Comparison of ENCODE assay signal across 20 cellular contexts in the genomic region with DNA sequence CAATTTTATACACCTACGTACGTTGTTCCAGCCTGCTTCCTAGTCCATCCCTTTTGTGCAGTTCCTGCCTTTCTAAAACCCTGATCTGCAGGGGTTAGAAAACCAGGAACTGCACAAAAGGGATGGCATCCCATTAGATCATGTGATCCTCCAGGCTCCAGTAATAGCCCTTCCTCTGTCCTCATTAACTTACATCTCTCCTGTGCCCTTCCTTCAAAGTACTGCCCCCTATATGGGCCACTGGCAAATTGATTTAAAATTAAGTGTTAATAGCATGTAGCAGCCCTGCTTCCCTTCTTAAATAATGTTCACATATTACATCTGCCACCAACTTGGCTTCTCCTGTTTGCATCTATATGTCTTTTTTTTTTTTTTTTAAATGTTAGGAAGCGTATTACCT.
DNase-seq lines count a peak whose midpoint lies in the region; ATAC-seq and TF ChIP-seq lines count a peak whose summit lies in the region.
"Had no signal": no experiment of that assay in that cellular context is flagged by ENCODE, and none has a peak within 500 bp of the region (broad histone marks: within the 10 kb centered on the region; RNA-seq: fewer than 3 reads in every experiment).

No MANE protein-coding gene starts in this region.

- no peak overlapping the region for H2BK120ac ChIP-seq in mesendoderm (ENCODE audit: low read depth, low read length)

- H3K36me3 ChIP-seq in endodermal cell (ENCODE audit: control insufficient read depth, insufficient read depth, low read length) = no peaks in the 10 kb centered on the region
- H3K36me3 ChIP-seq in mesendoderm (ENCODE audit: control insufficient read depth, insufficient read depth, low read length) = no peaks in the 10 kb centered on the region
- no peaks in the 10 kb centered on the region for H3K36me3 ChIP-seq in ascending aorta
- H3K36me3 ChIP-seq: HAP-1, SJSA1 had no signal

- H4K8ac ChIP-seq in mesendoderm (ENCODE audit: low read depth, low read length) = no peak overlapping the region

- no peaks in the 10 kb centered on the region for H3K4me1 ChIP-seq in endodermal cell (ENCODE audit: control insufficient read depth, insufficient read depth, low read length)
- H3K4me1 ChIP-seq in mesendoderm (ENCODE audit: control insufficient read depth, low read depth, low read length) = no peaks in the 10 kb centered on the region
- H3K4me1 ChIP-seq in right cardiac atrium (ENCODE audit: control insufficient read depth, insufficient read depth, low read length) = no peaks in the 10 kb centered on the region
- H3K4me1 ChIP-seq in ascending aorta = no peaks in the 10 kb centered on the region
- H3K4me1 ChIP-seq: SJSA1 had no signal

- no peak overlapping the region for H2AK5ac ChIP-seq in mesendoderm (ENCODE audit: low read length)

- peak; percentile 60 for TF ChIP-seq CTCF in endodermal cell (conservative IDR thresholded peaks at IDR 0.05)
- TF ChIP-seq CTCF in ascending aorta (IDR thresholded peaks at IDR 0.05) = no peak

- H3K9me3 Mint-ChIP-seq in endodermal cell = no peaks in the 10 kb centered on the region

- no peaks in the 10 kb centered on the region for H3K27me3 ChIP-seq in endodermal cell (ENCODE audit: control insufficient read depth, insufficient read depth, low read length, poor library complexity, severe bottlenecking)
- no peaks in the 10 kb centered on the region for H3K27me3 ChIP-seq in mesendoderm (ENCODE audit: insufficient read depth, low read length, poor library complexity)
- H3K27me3 ChIP-seq in right cardiac atrium (ENCODE audit: control insufficient read depth, insufficient read depth) = no peaks in the 10 kb centered on the region
- no peaks in the 10 kb centered on the region for H3K27me3 ChIP-seq in ascending aorta
- H3K27me3 ChIP-seq: SJSA1 had no signal

- no peak overlapping the region for H3K4me3 ChIP-seq in endodermal cell (ENCODE audit: low read length)
- H3K4me3 ChIP-seq in mesendoderm (ENCODE audit: low read length) = no peak overlapping the region
- no peak overlapping the region for H3K4me3 ChIP-seq in right cardiac atrium (ENCODE audit: low read length)
- H3K4me3 ChIP-seq in ascending aorta = no peak overlapping the region
- H3K4me3 ChIP-seq: HAP-1, K562, SJSA1 had no signal

- DNase-seq in NCI-H524 treated with DMSO at 0.1 percent for 48 hours (lab: John Stamatoyannopoulos, UW) (peak; percentile 16), endodermal cell (no peak), mesendoderm (peak; percentile 17), right cardiac atrium (no peak), ascending aorta (ENCODE audit: low spot score in 2 of 2) (no peak), left cardiac atrium (no peak)
- no peak for DNase-seq in stimulated activated CD4-positive, alpha-beta T cell treated with anti-CD3 and anti-CD28 coated beads, Interleukin-1b, Interleukin-23, amount 100 ng/mL, for 48 hours
- DNase-seq: C1 segment of cervical spinal cord, Kasumi-1, NCI-H1092 treated with DMSO at 0.1 percent for 48 hours, NCI-H1436 treated with DMSO at 0.1 percent for 48 hours, NCI-H187 treated with DMSO at 0.1 percent for 48 hours, NCI-H2171 treated with DMSO at 0.1 percent for 48 hours, NCI-H345, NCI-H510A treated with DMSO at 0.1 percent for 48 hours, Right ventricle myocardium superior, RPMI8226 had no signal

- no peak overlapping the region for H3K18ac ChIP-seq in mesendoderm (ENCODE audit: low read length)

- peaks cover 13% of the 10 kb centered on the region for H3K4me1 Mint-ChIP-seq in endodermal cell

- no peaks in the 10 kb centered on the region for H3K36me3 Mint-ChIP-seq in endodermal cell (ENCODE audit: low read depth)

- no peak overlapping the region for H2BK5ac ChIP-seq in mesendoderm (ENCODE audit: low read length)

- H3K27ac Mint-ChIP-seq in endodermal cell = no peak overlapping the region

- WGBS in endodermal cell (ENCODE audit: insufficient coverage in 1 of 2, insufficient read length in 1 of 2), 2 experiments = 81 to 91% methylated on average over 2 of the region's 3 CpGs
- no CpG with 5 or more reads among the region's 3 CpGs for WGBS in mesendoderm (ENCODE audit: extremely low coverage, insufficient coverage, low lambda C conversion rate)
- 66% methylated on average over 3 of the region's 3 CpGs for WGBS in right cardiac atrium

- H3K23ac ChIP-seq in mesendoderm (ENCODE audit: low read length) = no peak overlapping the region

- H3K56ac ChIP-seq in mesendoderm (ENCODE audit: low read length) = no peak overlapping the region

- H3K79me2 ChIP-seq in mesendoderm (ENCODE audit: control insufficient read depth, insufficient read depth, low read length) = no peaks in the 10 kb centered on the region

- H3K4ac ChIP-seq in mesendoderm (ENCODE audit: low read depth, low read length) = no peak overlapping the region

- ATAC-seq in right cardiac atrium (no peak), left cardiac atrium (no peak)
- ATAC-seq: K562 had no signal

- H3K4me3 Mint-ChIP-seq in endodermal cell = no peak overlapping the region

- no peaks in the 10 kb centered on the region for H3K27me3 Mint-ChIP-seq in endodermal cell (ENCODE audit: insufficient read depth)

- H3K9me3 ChIP-seq in endodermal cell (ENCODE audit: control insufficient read depth, low read length) = no peaks in the 10 kb centered on the region
- H3K9me3 ChIP-seq in right cardiac atrium (ENCODE audit: control insufficient read depth, low read length) = no peaks in the 10 kb centered on the region
- H3K9me3 ChIP-seq in ascending aorta = no peaks in the 10 kb centered on the region
- H3K9me3 ChIP-seq: HAP-1, SJSA1 had no signal

- H3K79me1 ChIP-seq in mesendoderm (ENCODE audit: low read length) = no peaks in the 10 kb centered on the region

- H3K9ac ChIP-seq in endodermal cell (ENCODE audit: extremely low read depth, low read length, poor library complexity, severe bottlenecking) = no peak overlapping the region
- H3K9ac ChIP-seq in mesendoderm (ENCODE audit: low read length) = no peak overlapping the region

- no peak overlapping the region for H3K4me2 ChIP-seq in mesendoderm (ENCODE audit: low read length)

- no peak overlapping the region for H3K27ac ChIP-seq in endodermal cell (ENCODE audit: low read depth, low read length)
- H3K27ac ChIP-seq in mesendoderm (ENCODE audit: low read depth, low read length) = no peak overlapping the region
- H3K27ac ChIP-seq in right cardiac atrium (ENCODE audit: low read length) = no peak overlapping the region
- no peak overlapping the region for H3K27ac ChIP-seq in ascending aorta
- H3K27ac ChIP-seq: SJSA1 had no signal

- no peak overlapping the region for H2BK15ac ChIP-seq in mesendoderm (replicated peaks; ENCODE audit: low read depth)

- intact Hi-C loops in right cardiac atrium (cut with DNase I) = no loop called here
- intact Hi-C loops in ascending aorta (cut with DNase I) = no loop called here
- intact Hi-C loops in left cardiac atrium (cut with DNase I) = no loop called here

- H4K5ac ChIP-seq in mesendoderm (ENCODE audit: low read length) = no peak overlapping the region

Comparison
In these comparisons a context has a peak if more than half of its experiments do, and no peak if none do; other contexts are left out.
1. DNase-seq: peak in NCI-H524 treated with DMSO at 0.1 percent for 48 hours (single experiment) and mesendoderm (single experiment); none in endodermal cell (single experiment), right cardiac atrium (0 of 3), ascending aorta (0 of 2), left cardiac atrium (single experiment) and stimulated activated CD4-positive, alpha-beta T cell treated with anti-CD3 and anti-CD28 coated beads, Interleukin-1b, Interleukin-23, amount 100 ng/mL, for 48 hours (single experiment).